In genomic region chr16:80527297-80527696, GRCh38 we compare ENCODE assay signal across 9 cellular contexts. TPM values are rescaled to one million over a fixed set of nuclear protein-coding genes. Genes with fewer than 3 reads are reported as not detected.
DNase-seq lines count a peak whose midpoint lies in the region; ATAC-seq and TF ChIP-seq lines count a peak whose summit lies in the region.
"Had no signal": no experiment of that assay in that cellular context is flagged by ENCODE, and none has a peak within 500 bp of the region (broad histone marks: within the 10 kb centered on the region; RNA-seq: fewer than 3 reads in every experiment).

No MANE protein-coding gene starts in this region.

- H3K4me1 Mint-ChIP-seq in activated naive CD8-positive, alpha-beta T cell treated with anti-CD3 and anti-CD28 coated beads, Interleukin-2, amount 10 ng/mL, durations not matched to agents 7 days and 5 days, result peaks cover 4% of the 10 kb centered on the region

- H3K4me3 Mint-ChIP-seq in activated naive CD8-positive, alpha-beta T cell treated with anti-CD3 and anti-CD28 coated beads, Interleukin-2, amount 10 ng/mL, durations not matched to agents 7 days and 5 days, result no peak overlapping the region

- no TSS peak for BruUV-seq in PC-3 (replicated peaks; lab: Mats Ljungman, UMichigan)

- H3K4me2 ChIP-seq in DND-41 (ENCODE audit: insufficient read depth, low read length), result no peak overlapping the region
- no peak overlapping the region for H3K4me2 ChIP-seq in GM23248 (ENCODE audit: unreplicated experiment)
- H3K4me2 ChIP-seq in PC-3 (ENCODE audit: low read length), result no peak overlapping the region

- H3K9me3 Mint-ChIP-seq in activated naive CD8-positive, alpha-beta T cell treated with anti-CD3 and anti-CD28 coated beads, Interleukin-2, amount 10 ng/mL, durations not matched to agents 7 days and 5 days, result no peaks in the 10 kb centered on the region

- no peak overlapping the region for H3K27ac Mint-ChIP-seq in activated naive CD8-positive, alpha-beta T cell treated with anti-CD3 and anti-CD28 coated beads, Interleukin-2, amount 10 ng/mL, durations not matched to agents 7 days and 5 days

- H3K4me3 ChIP-seq in DND-41 (ENCODE audit: low read depth in 1 of 2, low read length in 2 of 2) (no peak overlapping the region), GM23248 (no peak overlapping the region), PC-3 (ENCODE audit: low read length) (no peak overlapping the region), mucosa of descending colon (no peak overlapping the region), ovary (no peak overlapping the region)
- H3K4me3 ChIP-seq: SJSA1 had no signal

- H3K27me3 Mint-ChIP-seq in activated naive CD8-positive, alpha-beta T cell treated with anti-CD3 and anti-CD28 coated beads, Interleukin-2, amount 10 ng/mL, durations not matched to agents 7 days and 5 days, result peaks cover 26% of the 10 kb centered on the region

- H3K79me2 ChIP-seq in DND-41 (ENCODE audit: insufficient read depth, low read length) (no peaks in the 10 kb centered on the region), GM23248 (ENCODE audit: insufficient read depth) (no peaks in the 10 kb centered on the region), PC-3 (ENCODE audit: low read length) (no peaks in the 10 kb centered on the region)

- H3K27ac ChIP-seq in DND-41 (ENCODE audit: low read length) (no peak overlapping the region), GM23248 (no peak overlapping the region), PC-3 (ENCODE audit: low read length) (no peak overlapping the region), ovary (no peak overlapping the region)
- H3K27ac ChIP-seq: SJSA1 had no signal

- DNase-seq in DND-41 (peak; percentile 17), GM23248 (peak; percentile 50), PC-3 (peak; percentile 68), mucosa of descending colon (peak in 2 of 3 donors; percentile 36 to 37), ovary (no peak), globus pallidus (ENCODE audit: low spot score) (no peak), midbrain (lab: John Stamatoyannopoulos, UW) (no peak)
- DNase-seq in activated naive CD8-positive, alpha-beta T cell treated with anti-CD3 and anti-CD28 coated beads, Interleukin-2, amount 10 ng/mL, durations not matched to agents 7 days and 5 days, result peak; percentile 61

- intact Hi-C loops in PC-3 (cut with micrococcal nuclease), result no loop called here
- intact Hi-C loops in mucosa of descending colon (cut with DNase I, micrococcal nuclease), result no loop called here
- intact Hi-C loops in ovary (cut with DNase I), result no loop called here

- in situ Hi-C loops in GM23248 (cut with MboI), result no loop called here

- H3K9me3 ChIP-seq in DND-41 (ENCODE audit: insufficient read depth, low read length, severe bottlenecking) (no peaks in the 10 kb centered on the region), GM23248 (ENCODE audit: low read depth) (no peaks in the 10 kb centered on the region), PC-3 (ENCODE audit: low read length) (no peaks in the 10 kb centered on the region), mucosa of descending colon (no peaks in the 10 kb centered on the region), ovary (no peaks in the 10 kb centered on the region)
- H3K9me3 ChIP-seq: SJSA1 had no signal

- H3K36me3 Mint-ChIP-seq in activated naive CD8-positive, alpha-beta T cell treated with anti-CD3 and anti-CD28 coated beads, Interleukin-2, amount 10 ng/mL, durations not matched to agents 7 days and 5 days, result no peaks in the 10 kb centered on the region

- no peaks in the 10 kb centered on the region for H3F3A ChIP-seq in GM23248 (ENCODE audit: insufficient read depth)
- no peaks in the 10 kb centered on the region for H3F3A ChIP-seq in PC-3 (ENCODE audit: low read length, unreplicated experiment)

- 56 to 61% methylated on average over 5 of the region's 5 CpGs for WGBS in GM23248 (ENCODE audit: low coverage in 1 of 2, low lambda C conversion rate in 2 of 2, missing lambda C conversion rate in 2 of 2), 2 experiments
- WGBS in ovary, 3 donors, result 45 to 47% (median 46%) methylated on average over 5 of the region's 5 CpGs

- no peak overlapping the region for H3K9ac ChIP-seq in DND-41 (ENCODE audit: low read depth, low read length)
- no peak overlapping the region for H3K9ac ChIP-seq in GM23248
- no peak overlapping the region for H3K9ac ChIP-seq in PC-3 (ENCODE audit: low read length)

- no peaks in the 10 kb centered on the region for H3K4me1 ChIP-seq in DND-41 (ENCODE audit: insufficient read depth, low read length)
- H3K4me1 ChIP-seq in GM23248 (ENCODE audit: insufficient read depth), result no peaks in the 10 kb centered on the region
- 0 out of 2 replicates have a peak, but pooled peaks cover 4% of the 10 kb centered on the region for H3K4me1 ChIP-seq in PC-3 (ENCODE audit: insufficient read depth, low read length)
- no peaks in the 10 kb centered on the region for H3K4me1 ChIP-seq in mucosa of descending colon (ENCODE audit: low read depth)
- no peaks in the 10 kb centered on the region for H3K4me1 ChIP-seq in ovary (ENCODE audit: insufficient read depth)
- H3K4me1 ChIP-seq: SJSA1 had no signal

- no peaks in the 10 kb centered on the region for H4K20me1 ChIP-seq in DND-41 (ENCODE audit: insufficient read depth, low read length)
- H4K20me1 ChIP-seq in GM23248 (ENCODE audit: insufficient read depth), result no peaks in the 10 kb centered on the region
- no peaks in the 10 kb centered on the region for H4K20me1 ChIP-seq in PC-3 (ENCODE audit: low read length)

- CTCF ChIA-PET in PC-3 (lab: Charles Lee), result no interaction called here

- H3K9me2 ChIP-seq in GM23248 (ENCODE audit: insufficient read depth) (no peaks in the 10 kb centered on the region), PC-3 (replicated peaks; ENCODE audit: low read length) (no peaks in the 10 kb centered on the region)

- POLR2A ChIA-PET in PC-3 (lab: Charles Lee; ENCODE audit: unreplicated experiment), result no interaction called here
- POLR2A ChIA-PET in activated naive CD8-positive, alpha-beta T cell treated with anti-CD3 and anti-CD28 coated beads, Interleukin-2, amount 10 ng/mL, durations not matched to agents 7 days and 5 days (lab: Charles Lee), result interaction anchor here (0.9 to 1.9 kb wide), 2 partner anchors 13 to 53 kb away, joined by 3 to 8 read pairs; no protein-coding TSS in a partner anchor

- H2AFZ ChIP-seq in DND-41 (ENCODE audit: low read depth, low read length), result no peak overlapping the region
- H2AFZ ChIP-seq in GM23248, result no peak overlapping the region
- no peak overlapping the region for H2AFZ ChIP-seq in PC-3 (ENCODE audit: low read length)

- H3K36me3 ChIP-seq in DND-41 (ENCODE audit: insufficient read depth, low read length) (no peaks in the 10 kb centered on the region), GM23248 (ENCODE audit: low read depth) (no peaks in the 10 kb centered on the region), PC-3 (ENCODE audit: low read depth, low read length) (no peaks in the 10 kb centered on the region; the same call in 1 of the 2 replicates), mucosa of descending colon (ENCODE audit: low read depth) (no peaks in the 10 kb centered on the region), ovary (no peaks in the 10 kb centered on the region)
- H3K36me3 ChIP-seq: SJSA1 had no signal

- ATAC-seq in DND-41 (ENCODE audit: insufficient read depth, low read depth) (no peak), PC-3 (peak; percentile 33; the same call in 1 of the 2 replicates), mucosa of descending colon (peak; percentile 62)
- ATAC-seq in activated naive CD8-positive, alpha-beta T cell treated with anti-CD3 and anti-CD28 coated beads, Interleukin-2, amount 10 ng/mL, durations not matched to agents 7 days and 5 days (ENCODE audit: low read depth), result peak; percentile 81

- TF ChIP-seq POLR2A in ovary (IDR thresholded peaks at IDR 0.05), result no peak

- TF ChIP-seq CTCF in DND-41 (IDR thresholded peaks at IDR 0.05; ENCODE audit: borderline replicate concordance, extremely low read depth, low read length, poor library complexity, severe bottlenecking) (peak; percentile 63), PC-3 (conservative IDR thresholded peaks at IDR 0.05; ENCODE audit: low read depth, low read length) (peak; percentile 82), mucosa of descending colon (IDR thresholded peaks at IDR 0.05) (no peak), ovary (IDR thresholded peaks at IDR 0.05) (no peak)

- TF ChIP-seq EP300 in ovary (IDR thresholded peaks at IDR 0.05), result no peak

- H3K27me3 ChIP-seq in DND-41 (ENCODE audit: insufficient read depth, low read length, poor library complexity) (no peaks in the 10 kb centered on the region), GM23248 (replicated peaks; ENCODE audit: insufficient read depth) (no peaks in the 10 kb centered on the region; the same call in 1 of the 2 replicates), PC-3 (ENCODE audit: low read length) (no peaks in the 10 kb centered on the region), ovary (no peaks in the 10 kb centered on the region)
- H3K27me3 ChIP-seq: SJSA1 had no signal

RNA-seq across cellular contexts. Expression of gene DYNLRB2, which starts 13.5 kb away (rescaled TPM):
- not detected in 2 replicates for total RNA-seq in GM23248 (2014; rRNA removed; shearing (Covaris generic))
- 1.1 TPM in 1 of 2 replicates, not detected in the other for polyA plus RNA-seq in GM23248 (2016; fragmentation: Nextera tagmentation; extraction: Ambion mirVana)
- total RNA-seq in PC-3 (2014; rRNA removed), result 1.3 and 1.8 TPM in 2 replicates
- total RNA-seq in activated naive CD8-positive, alpha-beta T cell treated with anti-CD3 and anti-CD28 coated beads, Interleukin-2, amount 10 ng/mL, durations not matched to agents 7 days and 5 days, result not detected
- not detected for total RNA-seq in mucosa of descending colon
- 10 to 100 TPM in 1 of 7 donors, 1 to 10 TPM in 6; 1.2 to 20.0 (median 3.0) TPM for total RNA-seq in ovary
- polyA plus RNA-seq in ovary, result 1 to 10 TPM; 1.7 to 1.9 TPM
- total RNA-seq: SJSA1 had no signal

Comparison
In these comparisons a context has a peak if more than half of its experiments do, and no peak if none do; other contexts are left out.
1. DNase-seq: peak in DND-41 (single experiment), GM23248 (single experiment), PC-3 (single experiment), activated naive CD8-positive, alpha-beta T cell treated with anti-CD3 and anti-CD28 coated beads, Interleukin-2, amount 10 ng/mL, durations not matched to agents 7 days and 5 days (single experiment) and mucosa of descending colon (2 of 3); none in ovary (0 of 5), globus pallidus (single experiment) and midbrain (single experiment).
2. CTCF ChIP-seq: peak in DND-41 (single experiment) and PC-3 (single experiment); none in mucosa of descending colon (single experiment) and ovary (0 of 3).